In genomic region chr1:153783233-153784190, GRCh38 we compare ENCODE assay signal across 8 cellular contexts. TPM values are rescaled to one million over a fixed set of nuclear protein-coding genes. Genes with fewer than 3 reads are reported as not detected.
DNase-seq lines count a peak whose midpoint lies in the region; ATAC-seq and TF ChIP-seq lines count a peak whose summit lies in the region.

No MANE protein-coding gene starts in this region.

- H3K4me3 ChIP-seq in WERI-Rb-1 (ENCODE audit: low read depth, low read length) = peak overlapping the region; percentile 80
- H3K4me3 ChIP-seq in mammary epithelial cell (replicated peaks in 1 of 3; ENCODE audit: insufficient read depth in 1 of 3, low read depth in 2 of 3, low read length in 3 of 3) = peak overlapping the region; percentile 56 to 79 (median 73)
- peak overlapping the region; percentile 49 to 71 (median 56) for H3K4me3 ChIP-seq in spleen

- H3K4me1 ChIP-seq in mammary epithelial cell (ENCODE audit: insufficient read depth, low read length) = peaks cover 4% of the 10 kb centered on the region
- H3K4me1 ChIP-seq in spleen = peaks cover 5 to 59% (median 27%) of the 10 kb centered on the region in 6 donors

- intact Hi-C loops in mammary epithelial cell (cut with micrococcal nuclease) (no loop called here), spleen (cut with DNase I; ENCODE audit: low total_unique reads) (no loop called here)

- 0 out of 2 replicates have a peak, but pooled peaks have one; percentile 7 for TF ChIP-seq CTCF in WERI-Rb-1 (IDR thresholded peaks at IDR 0.05; ENCODE audit: low read depth, low read length)
- no peak for TF ChIP-seq CTCF in mammary epithelial cell (conservative IDR thresholded peaks at IDR 0.05 in 1 of 2, IDR thresholded peaks at IDR 0.05 in 1 of 2; ENCODE audit: extremely low read depth in 1 of 2, insufficient read depth in 1 of 2, low read depth in 1 of 2, low read length in 2 of 2)
- peak in 8 of 11 experiments; percentile 23 to 62 (median 40) for TF ChIP-seq CTCF in spleen (IDR thresholded peaks at IDR 0.05 in 8 of 11, conservative IDR thresholded peaks at IDR 0.05 in 3 of 11)

- dilution Hi-C loops in mammary epithelial cell (cut with HindIII; ENCODE audit: low sequenced_read_pairs) = no loop called here

- peaks cover 6% of the 10 kb centered on the region for H3K9me3 ChIP-seq in WERI-Rb-1 (ENCODE audit: severe bottlenecking)
- no peaks in the 10 kb centered on the region for H3K9me3 ChIP-seq in mammary epithelial cell (replicated peaks; ENCODE audit: insufficient read depth, low read length)
- no peaks in the 10 kb centered on the region for H3K9me3 ChIP-seq in spleen

- peak overlapping the region; percentile 82 for H3K4me2 ChIP-seq in mammary epithelial cell (ENCODE audit: insufficient read depth, low read depth, low read length)

- BruUV-seq in mammary epithelial cell (replicated peaks; lab: Mats Ljungman, UMichigan) = TSS peak; percentile 90

- ATAC-seq in GM18868 (IDR thresholded peaks at IDR 0.05; ENCODE audit: unreplicated experiment) (peak; percentile 91), HG03103 (IDR thresholded peaks at IDR 0.05; ENCODE audit: low read depth, unreplicated experiment) (peak; percentile 76)

- CTCF ChIA-PET in mammary epithelial cell (lab: Charles Lee; ENCODE audit: low non-redundant PET) = no interaction called here

- no peaks in the 10 kb centered on the region for H3K79me2 ChIP-seq in mammary epithelial cell (ENCODE audit: insufficient read depth, low read length)

- in situ Hi-C loops in ACHN (cut with HindIII; ENCODE audit: low pct_ligation_motif_present, low pct_unique_long_range_greater_than_20kb, low sequenced_read_pairs) = no loop called here
- in situ Hi-C loops in mammary epithelial cell (cut with MboI; ENCODE audit: low sequenced_read_pairs in 2 of 2) = no loop called here

- WGBS in mammary epithelial cell (ENCODE audit: low coverage, missing lambda C conversion rate) = 1% methylated on average over 37 of the region's 61 CpGs
- WGBS in spleen, 5 donors = 0 to 1% (median 0%) methylated on average over 48 to 61 of the region's 61 CpGs

- H3K36me3 ChIP-seq in WERI-Rb-1 = no peaks in the 10 kb centered on the region
- H3K36me3 ChIP-seq in mammary epithelial cell (ENCODE audit: insufficient read depth, low read length) = no peaks in the 10 kb centered on the region
- peaks cover 0 to 17% (median 2%) of the 10 kb centered on the region in 6 donors for H3K36me3 ChIP-seq in spleen

- H3K9ac ChIP-seq in mammary epithelial cell (ENCODE audit: insufficient read depth, low read length) = peak overlapping the region; percentile 72

- TF ChIP-seq POLR2A in spleen (IDR thresholded peaks at IDR 0.05) = peak; percentile 66 to 90 (median 90)

- H3K27me3 ChIP-seq in WERI-Rb-1 (ENCODE audit: insufficient read depth, low read depth, severe bottlenecking) = no peaks in the 10 kb centered on the region
- no peaks in the 10 kb centered on the region for H3K27me3 ChIP-seq in mammary epithelial cell (ENCODE audit: insufficient read depth, low read length)
- H3K27me3 ChIP-seq in spleen (replicated peaks in 1 of 7) = no peaks in the 10 kb centered on the region

- H3K27ac ChIP-seq in WERI-Rb-1 = peak overlapping the region; percentile 83
- H3K27ac ChIP-seq in mammary epithelial cell (ENCODE audit: insufficient read depth, low read depth, low read length) = peak overlapping the region; percentile 54
- H3K27ac ChIP-seq in spleen = peak overlapping the region; percentile 97 to 99 (median 98)

- peak; percentile 92 for DNase-seq in ACHN
- DNase-seq in NCI-H2171 treated with DMSO at 0.1 percent for 48 hours (lab: John Stamatoyannopoulos, UW) = peak; percentile 89
- DNase-seq in WERI-Rb-1 = peak; percentile 99
- DNase-seq in mammary epithelial cell = peak; percentile 80
- peak; percentile 93 for DNase-seq in inferior parietal cortex (ENCODE audit: extremely low spot score)
- DNase-seq in spleen = peak; percentile 98

- H4K20me1 ChIP-seq in mammary epithelial cell (ENCODE audit: insufficient read depth, low read length) = no peaks in the 10 kb centered on the region

- peak overlapping the region; percentile 89 for H2AFZ ChIP-seq in mammary epithelial cell (ENCODE audit: low read depth, low read length)

RNA-seq across cellular contexts. Expression of gene SLC27A3, which starts 8.3 kb away (rescaled TPM):
- 10 to 100 TPM in 1 of 2 donors, 1 to 10 TPM in 1; 6.9 to 10.7 TPM for total RNA-seq in mammary epithelial cell
- 13.6 TPM for polyA plus RNA-seq in mammary epithelial cell
- 39.5 TPM for polyA minus RNA-seq in mammary epithelial cell
- 10 to 100 TPM; 11.1 to 28.4 (median 20.0) TPM for total RNA-seq in spleen
- 10 to 100 TPM; 23.4 to 54.5 (median 48.6) TPM for polyA plus RNA-seq in spleen

RNA-seq across cellular contexts. Expression of gene INTS3, which starts 55.7 kb away (rescaled TPM):
- total RNA-seq in mammary epithelial cell (10 to 100 TPM; 32.8 to 45.6 TPM), spleen (10 to 100 TPM; 38.1 to 66.2 (median 49.0) TPM)
- polyA plus RNA-seq in mammary epithelial cell (35.5 TPM), spleen (10 to 100 TPM; 24.7 to 51.9 (median 46.6) TPM)
- 99.7 TPM for polyA minus RNA-seq in mammary epithelial cell

Comparison
In these comparisons a context has a peak if more than half of its experiments do, and no peak if none do; other contexts are left out.
1. Peak in every context shown above with its lines: DNase-seq, ATAC-seq, H3K4me3 ChIP-seq and H3K27ac ChIP-seq.
2. CTCF ChIP-seq: peak in WERI-Rb-1 (single experiment) and spleen (8 of 11); none in mammary epithelial cell (0 of 2).